19 cellular contexts compared by ENCODE assay signal in genomic region chr17:42779304-42779941, GRCh38. TPM values are rescaled to one million over a fixed set of nuclear protein-coding genes. Genes with fewer than 3 reads are reported as not detected.
DNase-seq lines count a peak whose midpoint lies in the region; ATAC-seq and TF ChIP-seq lines count a peak whose summit lies in the region.
"Had no signal": no experiment of that assay in that cellular context is flagged by ENCODE, and none has a peak within 500 bp of the region (broad histone marks: within the 10 kb centered on the region; RNA-seq: fewer than 3 reads in every experiment).

No MANE protein-coding gene starts in this region.

- DNase-seq in HFFc6, result no peak
- no peak for DNase-seq in astrocyte of the cerebellum (ENCODE audit: low read depth)
- DNase-seq in mesothelial cell of epicardium (ENCODE audit: low spot score in 2 of 2, unreplicated experiment in 2 of 2), result no peak
- DNase-seq in effector memory CD4-positive, alpha-beta T cell, result no peak
- no peak for DNase-seq in substantia nigra (lab: John Stamatoyannopoulos, UW)
- DNase-seq: activated CD4-positive, alpha-beta T cell treated with anti-CD3 and anti-CD28 coated beads for 48 hours; activated T-cell treated with anti-CD3 and anti-CD28 coated beads, Interleukin-2, amount 50 U/mL, for 1 hour; DMS153; HCEC 1CT; NCI-H1048; NCI-H2227 treated with DMSO at 0.1 percent for 48 hours; OCI-M1; stimulated activated CD4-positive, alpha-beta T cell treated with anti-CD3 and anti-CD28 coated beads, Interleukin-12 subunit alpha, Interleukin-12 subunit beta, amount 100 ng/mL, for 4 hours had no signal

- in situ Hi-C loops in astrocyte of the cerebellum (cut with HindIII; ENCODE audit: low sequenced_read_pairs), result no loop called here

- H3K27me3 Mint-ChIP-seq in HFFc6 (ENCODE audit: insufficient read depth) (no peaks in the 10 kb centered on the region; the same call in none of the 2 replicates), mesothelial cell of epicardium (ENCODE audit: low read depth) (peaks cover 36% of the 10 kb centered on the region)

- H3K4me1 ChIP-seq in effector memory CD4-positive, alpha-beta T cell (ENCODE audit: control insufficient read depth, insufficient read depth, low read length, poor library complexity, severe bottlenecking), result peaks cover 14% of the 10 kb centered on the region

- peaks cover 41% of the 10 kb centered on the region for H3K36me3 ChIP-seq in effector memory CD4-positive, alpha-beta T cell (ENCODE audit: control insufficient read depth, insufficient read depth, low read length)

- peak overlapping the region; percentile 51 for H3K27ac ChIP-seq in 22Rv1
- H3K27ac ChIP-seq in effector memory CD4-positive, alpha-beta T cell (ENCODE audit: insufficient read depth, low read length, poor library complexity, severe bottlenecking), result no peak overlapping the region
- no peak overlapping the region for H3K27ac ChIP-seq in substantia nigra (ENCODE audit: low read depth, low read length, poor library complexity, severe bottlenecking)
- H3K27ac ChIP-seq: pancreas had no signal

- peak overlapping the region; percentile 63 for H3K4me3 ChIP-seq in astrocyte of the cerebellum (ENCODE audit: low read depth, low read length)
- no peak overlapping the region for H3K4me3 ChIP-seq in effector memory CD4-positive, alpha-beta T cell (ENCODE audit: insufficient read depth, low read depth, low read length, poor library complexity, severe bottlenecking)
- H3K4me3 ChIP-seq: lung had no signal

- peaks cover 29% of the 10 kb centered on the region for H3K36me3 Mint-ChIP-seq in HFFc6 (ENCODE audit: low read depth)
- H3K36me3 Mint-ChIP-seq in mesothelial cell of epicardium, result peaks cover 10% of the 10 kb centered on the region

- H3K27ac Mint-ChIP-seq in HFFc6 (peak overlapping the region; percentile 83), mesothelial cell of epicardium (no peak overlapping the region)
- H3K27ac Mint-ChIP-seq: T-helper 1 cell treated with Interleukin-12 subunit alpha and Interleukin-12 subunit beta and Interleukin-4 antibody, amounts not matched to agents 30 μg/mL and 1 μg/mL, for 36 hours had no signal

- ATAC-seq in HG03432 (IDR thresholded peaks at IDR 0.05; ENCODE audit: unreplicated experiment) (no peak), HG03025 (IDR thresholded peaks at IDR 0.05; ENCODE audit: low FRiP score, unreplicated experiment) (no peak)

- no peaks in the 10 kb centered on the region for H3K9me3 ChIP-seq in effector memory CD4-positive, alpha-beta T cell (ENCODE audit: control insufficient read depth, low read length)
- H3K9me3 ChIP-seq: pancreas had no signal

- H3K4me1 Mint-ChIP-seq in HFFc6 (ENCODE audit: low read depth), result peaks cover 52% of the 10 kb centered on the region
- H3K4me1 Mint-ChIP-seq in mesothelial cell of epicardium, result peaks cover 6% of the 10 kb centered on the region

- TF ChIP-seq CTCF in 22Rv1 (IDR thresholded peaks at IDR 0.05), result no peak
- no peak for TF ChIP-seq CTCF in HFFc6 (IDR thresholded peaks at IDR 0.05)
- TF ChIP-seq CTCF in astrocyte of the cerebellum (IDR thresholded peaks at IDR 0.05; ENCODE audit: low read depth, low read length, missing control alignments), result no peak
- no peak for TF ChIP-seq CTCF in mesothelial cell of epicardium (IDR thresholded peaks at IDR 0.05; ENCODE audit: unreplicated experiment)

- H3K9me3 Mint-ChIP-seq in HFFc6 (no peaks in the 10 kb centered on the region), mesothelial cell of epicardium (no peaks in the 10 kb centered on the region)
- H3K9me3 Mint-ChIP-seq: T-helper 1 cell treated with Interleukin-12 subunit alpha and Interleukin-12 subunit beta and Interleukin-4 antibody, amounts not matched to agents 30 μg/mL and 1 μg/mL, for 36 hours had no signal

- H3K27me3 ChIP-seq in effector memory CD4-positive, alpha-beta T cell (replicated peaks; ENCODE audit: control insufficient read depth, insufficient read depth, low read length, poor library complexity, severe bottlenecking), result peaks cover 43% of the 10 kb centered on the region

- H3K4me3 Mint-ChIP-seq in HFFc6 (peak overlapping the region; percentile 98), mesothelial cell of epicardium (peak overlapping the region; percentile 55)
- H3K4me3 Mint-ChIP-seq: T-helper 1 cell treated with Interleukin-12 subunit alpha and Interleukin-12 subunit beta and Interleukin-4 antibody, amounts not matched to agents 30 μg/mL and 1 μg/mL, for 36 hours had no signal

RNA-seq across cellular contexts. Expression of gene WNK4, which starts 1.0 kb away (rescaled TPM):
- total RNA-seq in HFFc6 (2021; fragmentation: NEBNext Ultra II Directional; extraction: Animal tissue kit (Norgen Biotek cat#: 25700)), result 10 to 100 TPM; 22.2 to 33.0 (median 24.3) TPM
- total RNA-seq in mesothelial cell of epicardium, result 1.3 to 1.8 TPM (median 1.7 TPM) in 3 replicates

RNA-seq across cellular contexts. Expression of gene VPS25, which starts 6.2 kb away (rescaled TPM):
- 10 to 100 TPM; 79.3 to 94.5 (median 90.5) TPM for total RNA-seq in HFFc6 (2021; fragmentation: NEBNext Ultra II Directional; extraction: Animal tissue kit (Norgen Biotek cat#: 25700))
- total RNA-seq in mesothelial cell of epicardium, result 59.4 to 65.0 TPM (median 64.9 TPM) in 3 replicates

RNA-seq across cellular contexts. Expression of gene RAMP2, which starts 18.4 kb away (rescaled TPM):
- total RNA-seq in HFFc6 (2021; fragmentation: NEBNext Ultra II Directional; extraction: Animal tissue kit (Norgen Biotek cat#: 25700)), result 1 to 10 TPM in 3 of 6 experiments, under 1 TPM in 3; 0.40 to 1.3 (median 0.80) TPM
- 19.5 to 22.3 TPM (median 21.6 TPM) in 3 replicates for total RNA-seq in mesothelial cell of epicardium

RNA-seq across cellular contexts. Expression of gene COA3, which starts 19.1 kb away (rescaled TPM):
- 10 to 100 TPM; 52.8 to 67.3 (median 61.1) TPM for total RNA-seq in HFFc6 (2021; fragmentation: NEBNext Ultra II Directional; extraction: Animal tissue kit (Norgen Biotek cat#: 25700))
- 52.4 to 57.4 TPM (median 54.3 TPM) in 3 replicates for total RNA-seq in mesothelial cell of epicardium

RNA-seq across cellular contexts. Expression of gene CNTD1, which starts 19.2 kb away (rescaled TPM):
- under 1 TPM in 1 of 6 experiments, not detected in 5; 0.19 TPM for total RNA-seq in HFFc6 (2021; fragmentation: NEBNext Ultra II Directional; extraction: Animal tissue kit (Norgen Biotek cat#: 25700))
- total RNA-seq in mesothelial cell of epicardium, result 0.09 to 0.14 TPM in 2 of 3 replicates, not detected in the other
